21 cellular contexts compared by ENCODE assay signal in the genomic region with DNA sequence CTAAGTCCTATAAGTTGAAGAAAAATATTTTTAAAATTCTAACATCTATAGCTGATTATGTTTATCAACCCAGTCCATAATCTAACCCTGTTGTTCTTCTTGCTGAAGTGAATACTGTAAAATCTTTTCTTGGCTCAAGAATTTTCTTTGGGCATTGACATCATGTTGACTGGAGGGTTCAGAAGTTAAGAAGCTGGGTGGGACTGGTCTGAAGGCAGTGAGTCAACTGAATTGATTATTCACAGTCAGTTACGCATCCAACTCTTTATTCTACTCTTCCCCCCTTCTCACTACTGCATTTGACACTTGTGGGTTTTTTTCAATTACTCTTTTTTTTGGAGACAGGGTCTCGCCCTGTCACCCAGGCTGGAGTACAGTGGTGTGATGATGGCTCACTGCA. TPM values are rescaled to one million over a fixed set of nuclear protein-coding genes. Genes with fewer than 3 reads are reported as not detected.
DNase-seq lines count a peak whose midpoint lies in the region; ATAC-seq and TF ChIP-seq lines count a peak whose summit lies in the region.
"Had no signal": no experiment of that assay in that cellular context is flagged by ENCODE, and none has a peak within 500 bp of the region (broad histone marks: within the 10 kb centered on the region; RNA-seq: fewer than 3 reads in every experiment).

No MANE protein-coding gene starts in this region.

- H2AFZ ChIP-seq in mammary epithelial cell (ENCODE audit: low read depth, low read length): no peak overlapping the region
- H2AFZ ChIP-seq: hepatocyte had no signal

- peak; percentile 67 for DNase-seq in mammary epithelial cell
- no peak for DNase-seq in breast epithelium (ENCODE audit: low spot score in 2 of 2)
- peak; percentile 40 for DNase-seq in adipocyte (ENCODE audit: low read depth)
- peak; percentile 85 for DNase-seq in fibroblast of peridontal ligament (ENCODE audit: extremely low read depth)
- peak; percentile 85 for DNase-seq in stromal cell of bone marrow (ENCODE audit: low read depth)
- no peak for DNase-seq in UCSD-AML1 (lab: John Stamatoyannopoulos, UW; ENCODE audit: unreplicated experiment)
- DNase-seq: activated CD4-positive, CD25-positive, alpha-beta regulatory T cell treated with anti-CD3 and anti-CD28 coated beads, Interleukin-2, amount 50 U/mL, for 72 hours; activated naive CD8-positive, alpha-beta T cell treated with anti-CD3 and anti-CD28 coated beads, Interleukin-2, amount 10 ng/mL, durations not matched to agents 7 days and 5 days; dorsolateral prefrontal cortex; GOT3; naive thymus-derived CD8-positive, alpha-beta T cell; NCI-H1417 treated with DMSO at 0.1 percent for 48 hours; NCI-H2171; NCI-H526 had no signal

- H3K79me2 ChIP-seq in mammary epithelial cell (ENCODE audit: insufficient read depth, low read length): no peaks in the 10 kb centered on the region
- H3K79me2 ChIP-seq: hepatocyte had no signal

- WGBS in mammary epithelial cell (ENCODE audit: low coverage, missing lambda C conversion rate): 81% methylated on average over 2 of the region's 2 CpGs

- TF ChIP-seq POLR2A in breast epithelium (IDR thresholded peaks at IDR 0.05): no peak

- TF ChIP-seq CTCF in mammary epithelial cell (conservative IDR thresholded peaks at IDR 0.05 in 1 of 2, IDR thresholded peaks at IDR 0.05 in 1 of 2; ENCODE audit: extremely low read depth in 1 of 2, insufficient read depth in 1 of 2, low read depth in 1 of 2, low read length in 2 of 2) (no peak), breast epithelium (IDR thresholded peaks at IDR 0.05) (no peak)

- no peak overlapping the region for H3K4me3 ChIP-seq in mammary epithelial cell (replicated peaks in 1 of 3; ENCODE audit: insufficient read depth in 1 of 3, low read depth in 2 of 3, low read length in 3 of 3)
- H3K4me3 ChIP-seq in breast epithelium: no peak overlapping the region
- no peak overlapping the region for H3K4me3 ChIP-seq in adipocyte (ENCODE audit: low read length)
- H3K4me3 ChIP-seq: cardiac muscle cell, dorsolateral prefrontal cortex, hepatocyte had no signal

- H3K27me3 ChIP-seq in mammary epithelial cell (ENCODE audit: insufficient read depth, low read length) (no peaks in the 10 kb centered on the region), breast epithelium (no peaks in the 10 kb centered on the region), adipocyte (replicated peaks; ENCODE audit: control insufficient read depth, insufficient read depth, low read length) (no peaks in the 10 kb centered on the region)
- H3K27me3 ChIP-seq: cardiac muscle cell, dorsolateral prefrontal cortex, hepatocyte had no signal

- intact Hi-C loops in mammary epithelial cell (cut with micrococcal nuclease) (no loop called here), breast epithelium (cut with DNase I; ENCODE audit: low total_unique reads) (no loop called here)

- H3K9me3 ChIP-seq in mammary epithelial cell (replicated peaks; ENCODE audit: insufficient read depth, low read length) (no peaks in the 10 kb centered on the region), breast epithelium (no peaks in the 10 kb centered on the region), adipocyte (ENCODE audit: control insufficient read depth, low read length) (no peaks in the 10 kb centered on the region)

- dilution Hi-C loops in mammary epithelial cell (cut with HindIII; ENCODE audit: low sequenced_read_pairs): no loop called here

- ATAC-seq in HG03432 (IDR thresholded peaks at IDR 0.05; ENCODE audit: unreplicated experiment) (no peak), GM18873 (IDR thresholded peaks at IDR 0.05; ENCODE audit: low FRiP score, unreplicated experiment) (no peak)
- ATAC-seq: naive thymus-derived CD8-positive, alpha-beta T cell had no signal

- CTCF ChIA-PET in mammary epithelial cell (lab: Charles Lee; ENCODE audit: low non-redundant PET): no interaction called here

- H3K9ac ChIP-seq in mammary epithelial cell (ENCODE audit: insufficient read depth, low read length) (no peak overlapping the region), adipocyte (ENCODE audit: low read length) (no peak overlapping the region)

- H3K27ac ChIP-seq in mammary epithelial cell (ENCODE audit: insufficient read depth, low read depth, low read length) (no peak overlapping the region), breast epithelium (no peak overlapping the region)
- H3K27ac ChIP-seq: 22Rv1, cardiac muscle cell, hepatocyte had no signal

- BruUV-seq in mammary epithelial cell (replicated peaks; lab: Mats Ljungman, UMichigan): no TSS peak

- peaks cover 11% of the 10 kb centered on the region for H3K4me1 ChIP-seq in mammary epithelial cell (ENCODE audit: insufficient read depth, low read length)
- H3K4me1 ChIP-seq in breast epithelium: peaks cover 0 to 4% of the 10 kb centered on the region in 2 donors
- peaks cover 42% of the 10 kb centered on the region for H3K4me1 ChIP-seq in adipocyte (ENCODE audit: control insufficient read depth, insufficient read depth, low read length)

- H3K4me2 ChIP-seq in mammary epithelial cell (ENCODE audit: insufficient read depth, low read depth, low read length): no peak overlapping the region
- H3K4me2 ChIP-seq: hepatocyte had no signal

- in situ Hi-C loops in mammary epithelial cell (cut with MboI; ENCODE audit: low sequenced_read_pairs in 2 of 2): no loop called here

- H4K20me1 ChIP-seq in mammary epithelial cell (ENCODE audit: insufficient read depth, low read length): no peaks in the 10 kb centered on the region

- no peaks in the 10 kb centered on the region for H3K36me3 ChIP-seq in mammary epithelial cell (ENCODE audit: insufficient read depth, low read length)
- no peaks in the 10 kb centered on the region for H3K36me3 ChIP-seq in breast epithelium
- H3K36me3 ChIP-seq in adipocyte (ENCODE audit: control insufficient read depth, insufficient read depth, low read length, severe bottlenecking): no peaks in the 10 kb centered on the region
- H3K36me3 ChIP-seq: cardiac muscle cell had no signal

RNA-seq across cellular contexts. Expression of gene DENND2A, which starts 31.0 kb away (rescaled TPM):
- total RNA-seq in mammary epithelial cell (1 to 10 TPM in 1 of 2 donors, under 1 TPM in 1; 0.17 to 1.6 TPM), breast epithelium (10 to 100 TPM in 1 of 3 donors, 1 to 10 TPM in 2; 6.9 to 13.1 (median 7.6) TPM)
- 0.25 TPM for polyA plus RNA-seq in mammary epithelial cell
- polyA minus RNA-seq in mammary epithelial cell: not detected
- total RNA-seq: activated naive CD8-positive, alpha-beta T cell treated with anti-CD3 and anti-CD28 coated beads, Interleukin-2, amount 10 ng/mL, durations not matched to agents 7 days and 5 days; activated T-helper 1 cell treated with anti-CD3 and anti-CD28 coated beads, Interleukin-12 subunit alpha, Interleukin-12 subunit beta, Interleukin-2, Interleukin-4 antibody, amounts not matched to agents 30 ng/mL and 10 ng/mL and 1 ng/mL, durations not matched to agents 14 hours and 24 hours and 36 hours; T-helper 2 cell treated with Interferon-gamma antibody and Interleukin-4, amounts not matched to agents 100 ng/mL and 5 ng/mL, for 36 hours had no signal
- polyA plus RNA-seq: naive thymus-derived CD8-positive, alpha-beta T cell had no signal

Comparison
In these comparisons a context has a peak if more than half of its experiments do, and no peak if none do; other contexts are left out.
1. DNase-seq: peak in mammary epithelial cell (single experiment), adipocyte (single experiment), fibroblast of peridontal ligament (single experiment) and stromal cell of bone marrow (single experiment); none in breast epithelium (0 of 2) and UCSD-AML1 (single experiment).